Comparison of ENCODE assay signal across 18 cellular contexts in the genomic region with DNA sequence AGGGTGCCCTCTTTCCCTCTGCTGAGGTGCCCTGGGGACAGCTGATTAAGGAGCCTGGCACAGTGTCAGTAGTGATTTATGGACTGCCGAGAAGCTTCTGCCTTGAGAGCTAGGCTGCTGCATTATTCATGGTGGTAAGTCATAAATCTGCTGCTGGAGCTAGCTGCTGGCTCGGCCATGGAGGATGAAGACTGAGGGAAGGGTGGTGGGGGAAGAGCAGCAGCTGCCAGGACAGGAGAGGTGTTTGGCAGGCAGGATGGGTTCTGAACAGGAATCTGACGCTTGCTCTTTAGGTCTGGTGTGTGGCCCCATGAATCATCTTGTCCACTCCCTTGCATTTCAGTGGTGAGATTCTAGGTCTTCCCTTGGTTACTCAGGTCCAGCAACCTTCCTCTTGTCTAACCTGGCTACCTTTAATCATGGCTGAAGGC.
DNase-seq lines count a peak whose midpoint lies in the region; ATAC-seq and TF ChIP-seq lines count a peak whose summit lies in the region.
"Had no signal": no experiment of that assay in that cellular context is flagged by ENCODE, and none has a peak within 500 bp of the region (broad histone marks: within the 10 kb centered on the region; RNA-seq: fewer than 3 reads in every experiment).

No MANE protein-coding gene starts in this region.

- TF ChIP-seq POLR2A in adrenal gland (IDR thresholded peaks at IDR 0.05) = no peak

- no peak overlapping the region for H3K27ac ChIP-seq in adrenal gland
- H3K27ac ChIP-seq: heart left ventricle, left ventricle myocardium inferior, vagina had no signal

- intact Hi-C loops in adrenal gland (cut with DNase I) = no loop called here
- intact Hi-C loops in posterior vena cava (cut with DNase I) = no loop called here

- WGBS in adrenal gland, 4 donors = 32 to 44% (median 37%) methylated on average over 2 to 3 of the region's 3 CpGs

- peaks cover 0 to 7% of the 10 kb centered on the region in 2 donors for H3K4me1 ChIP-seq in adrenal gland (replicated peaks in 1 of 2)

- peaks cover 17% of the 10 kb centered on the region for H3K27me3 ChIP-seq in adrenal gland
- H3K27me3 ChIP-seq: heart left ventricle, vagina had no signal

- H3K36me3 ChIP-seq in adrenal gland (replicated peaks in 1 of 2) = no peaks in the 10 kb centered on the region
- H3K36me3 ChIP-seq: heart left ventricle, left ventricle myocardium inferior, vagina had no signal

- DNase-seq in AG09309 (ENCODE audit: low read depth) (peak; percentile 29), LHCN-M2 (ENCODE audit: low read depth) (peak; percentile 69), adrenal gland (peak; percentile 42 to 67 (median 60)), left kidney (ENCODE audit: low read depth, low spot score) (peak; percentile 73), MV-4-11 (lab: John Stamatoyannopoulos, UW) (no peak), hypothalamus (lab: John Stamatoyannopoulos, UW) (no peak), posterior vena cava (ENCODE audit: low spot score) (no peak)
- DNase-seq: activated T-cell treated with anti-CD3 and anti-CD28 coated beads, Interleukin-2, amount 50 U/mL, for 24 hours; AML-193; DMS79 treated with DMSO at 0.1 percent for 48 hours; effector CD4-positive, alpha-beta T cell; H7; heart left ventricle; left ventricle myocardium inferior; SIG-M5; stimulated activated CD4-positive, alpha-beta T cell treated with anti-CD3 and anti-CD28 coated beads, Interleukin-15, amount 100 ng/mL, for 24 hours had no signal

- H3K4me3 ChIP-seq in AG09309 (ENCODE audit: control insufficient read depth, low read depth, low read length) (no peak overlapping the region), adrenal gland (no peak overlapping the region)
- H3K4me3 ChIP-seq: heart left ventricle, left ventricle myocardium inferior, vagina had no signal

- ATAC-seq in GM21717 (IDR thresholded peaks at IDR 0.05; ENCODE audit: unreplicated experiment) = no peak
- ATAC-seq: heart left ventricle had no signal

- no peak for TF ChIP-seq CTCF in AG09309 (IDR thresholded peaks at IDR 0.05; ENCODE audit: control insufficient read depth, insufficient read depth, low read depth, low read length, missing control alignments)
- TF ChIP-seq CTCF in adrenal gland (IDR thresholded peaks at IDR 0.05) = no peak

- no peaks in the 10 kb centered on the region for H3K9me3 ChIP-seq in adrenal gland (replicated peaks in 1 of 3)
- H3K9me3 ChIP-seq: vagina had no signal

Comparison
In these comparisons a context has a peak if more than half of its experiments do, and no peak if none do; other contexts are left out.
1. DNase-seq: peak in AG09309 (single experiment), LHCN-M2 (single experiment), adrenal gland (7 of 7) and left kidney (single experiment); none in MV-4-11 (single experiment), hypothalamus (0 of 51) and posterior vena cava (single experiment).